8 cellular contexts compared by ENCODE assay signal in genomic region chr6:138520463-138520862, GRCh38. TPM values are rescaled to one million over a fixed set of nuclear protein-coding genes. Genes with fewer than 3 reads are reported as not detected.
DNase-seq lines count a peak whose midpoint lies in the region; ATAC-seq and TF ChIP-seq lines count a peak whose summit lies in the region.

No MANE protein-coding gene starts in this region.

- H2BK15ac ChIP-seq in mesenchymal stem cell (ENCODE audit: low read depth, poor library complexity, severe bottlenecking), result no peak overlapping the region

- H3K27ac Mint-ChIP-seq in CD4-positive, alpha-beta T cell, result no peak overlapping the region

- no peak overlapping the region for H3K9ac ChIP-seq in mesenchymal stem cell (ENCODE audit: low read length)

- H3K27me3 Mint-ChIP-seq in CD4-positive, alpha-beta T cell, result peaks cover 15% of the 10 kb centered on the region

- H3K36me3 ChIP-seq in breast epithelium, result no peaks in the 10 kb centered on the region
- H3K36me3 ChIP-seq in mesenchymal stem cell (ENCODE audit: control insufficient read depth in 1 of 2, insufficient read depth in 2 of 2, low read depth in 1 of 2, low read length in 2 of 2), result peaks cover 3 to 9% of the 10 kb centered on the region in 2 experiments

- no peak overlapping the region for H2AK5ac ChIP-seq in mesenchymal stem cell (ENCODE audit: low read length, severe bottlenecking)

- H3K27ac ChIP-seq in CD4-positive, alpha-beta T cell (ENCODE audit: low read depth, low read length), result no peak overlapping the region
- H3K27ac ChIP-seq in breast epithelium (no peak overlapping the region), mesenchymal stem cell (ENCODE audit: low read length, poor library complexity, severe bottlenecking) (no peak overlapping the region)

- H3K4me1 ChIP-seq in breast epithelium, result no peaks in the 10 kb centered on the region
- H3K4me1 ChIP-seq in mesenchymal stem cell (ENCODE audit: control insufficient read depth, insufficient read depth, low read depth, low read length), result peaks cover 2% of the 10 kb centered on the region

- no peak overlapping the region for H4K8ac ChIP-seq in mesenchymal stem cell (ENCODE audit: low read length)

- no peak overlapping the region for H2BK120ac ChIP-seq in mesenchymal stem cell (ENCODE audit: low read depth, low read length)

- H3K4me1 Mint-ChIP-seq in CD4-positive, alpha-beta T cell (ENCODE audit: low read depth), result peaks cover under 1% of the 10 kb centered on the region

- no peak overlapping the region for H3K4me3 ChIP-seq in breast epithelium
- H3K4me3 ChIP-seq in mesenchymal stem cell (ENCODE audit: insufficient read depth in 1 of 2, low read depth in 1 of 2, low read length in 2 of 2), result no peak overlapping the region

- no peak overlapping the region for H2AFZ ChIP-seq in mesenchymal stem cell (ENCODE audit: low read depth, low read length)

- peaks cover 34% of the 10 kb centered on the region for H3K79me1 ChIP-seq in mesenchymal stem cell (replicated peaks; ENCODE audit: low read length, poor library complexity, severe bottlenecking)

- intact Hi-C loops in CD4-positive, alpha-beta T cell (cut with DNase I, micrococcal nuclease), result no loop called here
- intact Hi-C loops in breast epithelium (cut with DNase I; ENCODE audit: low total_unique reads), result no loop called here

- H3K27me3 ChIP-seq in CD4-positive, alpha-beta T cell (ENCODE audit: control insufficient read depth, insufficient read depth, low read length), result no peaks in the 10 kb centered on the region
- H3K27me3 ChIP-seq in breast epithelium (no peaks in the 10 kb centered on the region), mesenchymal stem cell (ENCODE audit: control insufficient read depth in 1 of 2, insufficient read depth in 1 of 2, low read length in 2 of 2) (no peaks in the 10 kb centered on the region)

- no peak for ATAC-seq in CD4-positive, alpha-beta T cell (ENCODE audit: poor library complexity)

- H3K4me3 Mint-ChIP-seq in CD4-positive, alpha-beta T cell, result no peak overlapping the region

- H3K36me3 Mint-ChIP-seq in CD4-positive, alpha-beta T cell (ENCODE audit: low read depth), result no peaks in the 10 kb centered on the region

- CTCF ChIA-PET in CD4-positive, alpha-beta T cell (lab: Charles Lee), result interaction anchor here (1.2 to 1.4 kb wide), 2 partner anchors 90 to 91 kb away, joined by 3 to 4 read pairs; no protein-coding TSS in a partner anchor

- H3K4me2 ChIP-seq in mesenchymal stem cell (ENCODE audit: low read length, poor library complexity, severe bottlenecking), result no peak overlapping the region

- no peak overlapping the region for H2BK12ac ChIP-seq in mesenchymal stem cell (ENCODE audit: low read length in 2 of 2)

- 100% methylated on average over 1 of the region's 3 CpGs for WGBS in mesenchymal stem cell

- no peak overlapping the region for H2BK5ac ChIP-seq in mesenchymal stem cell (ENCODE audit: low read depth, low read length, poor library complexity, severe bottlenecking)

- peaks cover 2% of the 10 kb centered on the region for H3K9me3 Mint-ChIP-seq in CD4-positive, alpha-beta T cell

- no peak overlapping the region for H3K18ac ChIP-seq in mesenchymal stem cell (ENCODE audit: low read depth in 1 of 2, low read length in 2 of 2)

- POLR2A ChIA-PET in CD4-positive, alpha-beta T cell (lab: Charles Lee), result no interaction called here

- no peak overlapping the region for H3K14ac ChIP-seq in mesenchymal stem cell (ENCODE audit: low read length in 2 of 2)

- no peak overlapping the region for H3K4ac ChIP-seq in mesenchymal stem cell (ENCODE audit: low read depth in 1 of 2, low read length in 2 of 2)

- no peak overlapping the region for H3K23ac ChIP-seq in mesenchymal stem cell (ENCODE audit: low read length in 2 of 2)

- H3K9me3 ChIP-seq in CD4-positive, alpha-beta T cell (ENCODE audit: control insufficient read depth, low read length), result no peaks in the 10 kb centered on the region
- H3K9me3 ChIP-seq in breast epithelium (no peaks in the 10 kb centered on the region), mesenchymal stem cell (ENCODE audit: control insufficient read depth, low read length) (peaks cover 6% of the 10 kb centered on the region)

- no peak for TF ChIP-seq POLR2A in breast epithelium (IDR thresholded peaks at IDR 0.05)

- DNase-seq in CD4-positive, alpha-beta T cell, result no peak
- DNase-seq in breast epithelium (ENCODE audit: low spot score in 2 of 2) (no peak), mesenchymal stem cell (peak; percentile 33), NCI-H226 (no peak)
- no peak for DNase-seq in activated effector memory CD4-positive, alpha-beta T cell treated with Interleukin-2 at 50 U/mL for 16 hours
- DNase-seq in activated CD8-positive, alpha-beta memory T cell treated with anti-CD3 and anti-CD28 coated beads, Interleukin-2, amount 50 U/mL, for 48 hours, result no peak
- DNase-seq in activated naive CD4-positive, alpha-beta T cell (lab: John Stamatoyannopoulos, UW), result no peak

- no peak overlapping the region for H4K91ac ChIP-seq in mesenchymal stem cell (ENCODE audit: low read length)

- TF ChIP-seq CTCF in CD4-positive, alpha-beta T cell (IDR thresholded peaks at IDR 0.05), result peak; percentile 24
- TF ChIP-seq CTCF in LNCAP (IDR thresholded peaks at IDR 0.05) (peak; percentile 52), breast epithelium (IDR thresholded peaks at IDR 0.05) (peak; percentile 11 to 52 (median 50))

RNA-seq across cellular contexts. Expression of gene NHSL1, which starts 21.2 kb away (rescaled TPM):
- total RNA-seq in CD4-positive, alpha-beta T cell, result under 1 TPM; 0.06 to 0.08 TPM
- total RNA-seq in breast epithelium, result 10 to 100 TPM; 15.4 to 17.4 (median 16.5) TPM
- 16.1 TPM for polyA plus RNA-seq in mesenchymal stem cell (2013, experiment 1 of 2)
- polyA plus RNA-seq in mesenchymal stem cell (2013, experiment 2 of 2), result 16.4 TPM

Comparison
In these comparisons a context has a peak if more than half of its experiments do, and no peak if none do; other contexts are left out.
1. RNA of gene NHSL1, which starts 21.2 kb away (total RNA-seq): 15.4 to 17.4 TPM in breast epithelium; 0.06 to 0.08 TPM in CD4-positive, alpha-beta T cell; every median in the first group is over 10 times any median in the second.
2. Peak in every context shown above with its lines, with median percentiles within 50 percentile points of each other: CTCF ChIP-seq.